Comparison of ENCODE assay signal across 11 cellular contexts in genomic region chr2:148737742-148738141, GRCh38.
DNase-seq lines count a peak whose midpoint lies in the region; ATAC-seq, FAIRE-seq and TF ChIP-seq lines count a peak whose summit lies in the region.
"Had no signal": no experiment of that assay in that cellular context is flagged by ENCODE, and none has a peak within 500 bp of the region (broad histone marks: within the 10 kb centered on the region; RNA-seq: fewer than 3 reads in every experiment).

No MANE protein-coding gene starts in this region.

- no peaks in the 10 kb centered on the region for H4K20me1 ChIP-seq in H9 (ENCODE audit: control insufficient read depth, insufficient read depth, insufficient read length)

- no peak overlapping the region for H4K91ac ChIP-seq in H9 (ENCODE audit: insufficient read length, low read depth, low read length)

- H3K23ac ChIP-seq in H9 (ENCODE audit: insufficient read length, low read depth, low read length): no peak overlapping the region

- no peak overlapping the region for H2BK15ac ChIP-seq in H9 (ENCODE audit: low read depth, low read length)

- no peak overlapping the region for H3K4me2 ChIP-seq in H9 (ENCODE audit: insufficient read depth, insufficient read length, low read length)
- H3K4me2 ChIP-seq: A549 had no signal

- H3K27me3 Mint-ChIP-seq in natural killer cell (ENCODE audit: low read depth in 2 of 2): no peaks in the 10 kb centered on the region
- H3K27me3 Mint-ChIP-seq in natural killer cell treated with Interleukin-12 subunit alpha and Interleukin-12 subunit beta and Interleukin-15 and Interleukin-18, amount 100 ng/mL, for 72 hours: no peaks in the 10 kb centered on the region
- no peaks in the 10 kb centered on the region for H3K27me3 Mint-ChIP-seq in H9 (ENCODE audit: low read depth)
- H3K27me3 Mint-ChIP-seq: IgD-negative memory B cell had no signal

- H3K27ac ChIP-seq in H9 (ENCODE audit: insufficient read length, low read depth, low read length) (no peak overlapping the region), kidney (ENCODE audit: low read depth in 2 of 2, low read length in 2 of 2) (no peak overlapping the region)
- H3K27ac ChIP-seq: A549 had no signal

- H2BK5ac ChIP-seq in H9 (ENCODE audit: insufficient read length, low read length): no peak overlapping the region

- H2BK20ac ChIP-seq in H9 (ENCODE audit: low read depth, low read length, poor library complexity, severe bottlenecking): no peak overlapping the region

- no peak overlapping the region for H2BK12ac ChIP-seq in H9 (ENCODE audit: insufficient read length, low read depth, low read length)

- no CpG with 5 or more reads among the region's 5 CpGs for WGBS in H9 (ENCODE audit: extremely low coverage, insufficient read length, low lambda C conversion rate)

- H3K36me3 Mint-ChIP-seq in natural killer cell (no peaks in the 10 kb centered on the region), H9 (ENCODE audit: insufficient read depth in 1 of 3, low read depth in 3 of 3) (no peaks in the 10 kb centered on the region)
- no peaks in the 10 kb centered on the region for H3K36me3 Mint-ChIP-seq in natural killer cell treated with Interleukin-12 subunit alpha and Interleukin-12 subunit beta and Interleukin-15 and Interleukin-18, amount 100 ng/mL, for 72 hours

- H3K4me1 Mint-ChIP-seq in natural killer cell: peaks cover 48 to 52% of the 10 kb centered on the region in 2 donors
- peaks cover 18 to 25% of the 10 kb centered on the region in 2 donors for H3K4me1 Mint-ChIP-seq in natural killer cell treated with Interleukin-12 subunit alpha and Interleukin-12 subunit beta and Interleukin-15 and Interleukin-18, amount 100 ng/mL, for 72 hours (ENCODE audit: low read depth in 2 of 2)
- peaks cover 15 to 23% of the 10 kb centered on the region in 2 experiments for H3K4me1 Mint-ChIP-seq in H9

- H3T11ph ChIP-seq in H9 (ENCODE audit: low read length): no peak overlapping the region

- H3K4me3 Mint-ChIP-seq in natural killer cell (no peak overlapping the region), H9 (no peak overlapping the region)
- H3K4me3 Mint-ChIP-seq in natural killer cell treated with Interleukin-12 subunit alpha and Interleukin-12 subunit beta and Interleukin-15 and Interleukin-18, amount 100 ng/mL, for 72 hours: no peak overlapping the region
- H3K4me3 Mint-ChIP-seq: IgD-negative memory B cell had no signal

- H2BK120ac ChIP-seq in H9 (ENCODE audit: low read depth, low read length, poor library complexity, severe bottlenecking): no peak overlapping the region

- H3K9me3 Mint-ChIP-seq in natural killer cell (no peaks in the 10 kb centered on the region), H9 (no peaks in the 10 kb centered on the region)
- no peaks in the 10 kb centered on the region for H3K9me3 Mint-ChIP-seq in natural killer cell treated with Interleukin-12 subunit alpha and Interleukin-12 subunit beta and Interleukin-15 and Interleukin-18, amount 100 ng/mL, for 72 hours
- H3K9me3 Mint-ChIP-seq: IgD-negative memory B cell had no signal

- no peak for DNase-seq in natural killer cell
- no peak for DNase-seq in natural killer cell treated with Interleukin-12 subunit alpha and Interleukin-12 subunit beta and Interleukin-15 and Interleukin-18, amount 100 ng/mL, for 72 hours (ENCODE audit: low spot score)
- no peak for DNase-seq in H9
- DNase-seq in kidney: peak; percentile 37
- no peak for DNase-seq in occipital lobe (lab: John Stamatoyannopoulos, UW)
- no peak for DNase-seq in D721Med (ENCODE audit: insufficient read length, low spot score)
- DNase-seq in NCI-H526 (lab: John Stamatoyannopoulos, UW): no peak
- DNase-seq: DMS 273 treated with DMSO at 0.1 percent for 48 hours had no signal

- H3K27ac Mint-ChIP-seq in natural killer cell (peak overlapping the region; percentile 45 to 55), H9 (peak overlapping the region in 2 of 3 experiments; percentile 30 to 56; a peak in 1 of 7 replicates)
- H3K27ac Mint-ChIP-seq in natural killer cell treated with Interleukin-12 subunit alpha and Interleukin-12 subunit beta and Interleukin-15 and Interleukin-18, amount 100 ng/mL, for 72 hours: no peak overlapping the region

- H3K79me2 ChIP-seq in H9 (ENCODE audit: insufficient read depth, low read length): peaks cover 5% of the 10 kb centered on the region; the same call in 1 of the 2 replicates

- no peak overlapping the region for H2AK5ac ChIP-seq in H9 (ENCODE audit: insufficient read length, low read length)

- H3K4me1 ChIP-seq in H9 (ENCODE audit: insufficient read depth, low read length): no peaks in the 10 kb centered on the region; the same call in 1 of the 2 replicates
- no peaks in the 10 kb centered on the region for H3K4me1 ChIP-seq in kidney (ENCODE audit: control insufficient read depth in 1 of 2, insufficient read depth in 1 of 2, low read depth in 1 of 2, low read length in 2 of 2)
- H3K4me1 ChIP-seq: A549 had no signal

- intact Hi-C loops in natural killer cell (cut with micrococcal nuclease): no loop called here
- intact Hi-C loops in kidney (cut with DNase I): no loop called here

- no peaks in the 10 kb centered on the region for H3K36me3 ChIP-seq in kidney (ENCODE audit: control insufficient read depth in 1 of 2, insufficient read depth in 2 of 2, low read length in 2 of 2)

- H3K14ac ChIP-seq in H9 (ENCODE audit: insufficient read depth, low read length): no peak overlapping the region

- no peak overlapping the region for H3K4me3 ChIP-seq in kidney (ENCODE audit: low read length in 2 of 2)
- H3K4me3 ChIP-seq: A549 had no signal

- ATAC-seq in natural killer cell: no peak
- no peak for ATAC-seq in natural killer cell treated with Interleukin-12 subunit alpha and Interleukin-12 subunit beta and Interleukin-15 and Interleukin-18, amount 100 ng/mL, for 72 hours
- ATAC-seq: A549 had no signal

- no peak overlapping the region for H3K4ac ChIP-seq in H9 (ENCODE audit: low read depth, low read length)

- H3K23me2 ChIP-seq in H9 (ENCODE audit: insufficient read length, low read depth, low read length, poor library complexity, severe bottlenecking): no peaks in the 10 kb centered on the region

- FAIRE-seq in kidney (lab: Jason Lieb, UNC) (no peak), D721Med (lab: Jason Lieb, UNC) (no peak)
- FAIRE-seq: A549, H54 had no signal

- H3K9me3 ChIP-seq in H9 (ENCODE audit: control insufficient read depth, low read depth, low read length): no peaks in the 10 kb centered on the region
- H3K9me3 ChIP-seq in kidney (ENCODE audit: control insufficient read depth in 1 of 2, low read length in 2 of 2): no peaks in the 10 kb centered on the region
- H3K9me3 ChIP-seq: A549 had no signal

- no peaks in the 10 kb centered on the region for H3K27me3 ChIP-seq in H9 (ENCODE audit: insufficient read depth, low read length)

- no peak overlapping the region for H4K8ac ChIP-seq in H9 (replicated peaks; ENCODE audit: insufficient read length, low read depth, low read length)

- no peak overlapping the region for H3K56ac ChIP-seq in H9 (ENCODE audit: insufficient read length, low read depth, low read length)

- TF ChIP-seq CTCF in natural killer cell (IDR thresholded peaks at IDR 0.05) (no peak), H9 (conservative IDR thresholded peaks at IDR 0.05) (no peak), kidney (IDR thresholded peaks at IDR 0.05; ENCODE audit: borderline replicate concordance, extremely low read depth, insufficient read depth) (no peak), D721Med (IDR thresholded peaks at IDR 0.05; ENCODE audit: insufficient read depth, missing control alignments) (no peak)

- no peak overlapping the region for H3K9ac ChIP-seq in H9 (ENCODE audit: extremely low read depth, insufficient read length, low read length)
- H3K9ac ChIP-seq in kidney (ENCODE audit: low read length in 2 of 2): no peak overlapping the region

- H3K79me1 ChIP-seq in H9 (ENCODE audit: insufficient read depth, low read depth, low read length, poor library complexity, severe bottlenecking): peaks cover 6% of the 10 kb centered on the region

- no peak overlapping the region for H3K18ac ChIP-seq in H9 (ENCODE audit: insufficient read length, low read depth, low read length)

- no peak overlapping the region for H2AFZ ChIP-seq in H9 (ENCODE audit: low read length)

- no peak overlapping the region for H4K5ac ChIP-seq in H9 (ENCODE audit: insufficient read length, low read depth, low read length)

Comparison
In these comparisons a context has a peak if more than half of its experiments do, and no peak if none do; other contexts are left out.
1. H3K27ac Mint-ChIP-seq: peak in natural killer cell (2 of 2) and H9 (2 of 3); none in natural killer cell treated with Interleukin-12 subunit alpha and Interleukin-12 subunit beta and Interleukin-15 and Interleukin-18, amount 100 ng/mL, for 72 hours (0 of 2).